1 cellular context compared by ENCODE assay signal in genomic region chr17:82583720-82584234, GRCh38.
TF ChIP-seq lines count a peak whose summit lies in the region.

No MANE protein-coding gene starts in this region.

TF ChIP-seq in GM23338, 12 proteins besides CTCF, POLR2A, EP300 and RAD21 (continued from another document):
- TF ChIP-seq ZNF462 (CRISPR knock-in tag; IDR thresholded peaks at IDR 0.05) = no peak
- TF ChIP-seq CREB1 (CRISPR knock-in tag; IDR thresholded peaks at IDR 0.05; ENCODE audit: low read depth) = no peak
- TF ChIP-seq STAT1 (IDR thresholded peaks at IDR 0.05; ENCODE audit: unreplicated experiment) = no peak
- TF ChIP-seq NANOG (IDR thresholded peaks at IDR 0.05; ENCODE audit: borderline replicate concordance) = no peak
- TF ChIP-seq ZNF114 (CRISPR knock-in tag; IDR thresholded peaks at IDR 0.05) = no peak
